7 cellular contexts compared by ENCODE assay signal in the genomic region with DNA sequence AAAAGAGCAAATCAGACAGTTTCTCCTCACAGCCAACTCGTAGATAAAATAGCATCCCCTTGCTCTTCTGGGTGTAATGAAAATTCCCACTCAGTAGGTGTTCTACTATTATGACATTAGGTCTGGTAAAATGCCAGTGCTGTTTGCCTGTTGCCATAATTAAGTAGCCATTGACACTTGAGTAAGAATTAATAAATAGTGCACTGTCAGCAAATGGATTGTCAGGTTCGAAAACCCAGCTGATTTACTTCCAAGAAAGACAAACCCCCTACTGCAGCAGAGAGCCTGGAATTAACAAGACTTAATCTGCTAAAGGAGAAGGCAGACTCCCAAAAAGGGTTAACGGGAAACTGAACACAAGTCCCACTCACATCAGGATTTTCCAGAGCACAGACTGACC.
DNase-seq lines count a peak whose midpoint lies in the region; ATAC-seq, FAIRE-seq and TF ChIP-seq lines count a peak whose summit lies in the region.
"Not testable (repeated sequence)": the region's sequence is repeated elsewhere in the genome, so short reads cannot be mapped to it uniquely, and the experiment has no call there.

No MANE protein-coding gene starts in this region.

- not testable (repeated sequence) for H3K9ac ChIP-seq in K562 (ENCODE audit: insufficient read depth in 1 of 2, low read depth in 2 of 2, low read length in 2 of 2); keratinocyte (ENCODE audit: control insufficient read depth, extremely low read depth, insufficient read depth, low read length); smooth muscle cell (ENCODE audit: low read depth)

- in situ Hi-C loops in K562 (cut with MboI), result not testable (repeated sequence)

- not testable (repeated sequence) for H3K79me2 ChIP-seq in K562 (ENCODE audit: control insufficient read depth, insufficient read depth, low read length); keratinocyte (ENCODE audit: control insufficient read depth, insufficient read depth, low read length); smooth muscle cell (ENCODE audit: low read depth)

- not testable (repeated sequence) for H3K4me3 ChIP-seq in K562; keratinocyte (ENCODE audit: control insufficient read depth in 2 of 3, extremely low read depth in 1 of 3, insufficient read depth in 2 of 3, low read depth in 1 of 3, low read length in 3 of 3); smooth muscle cell

- CTCF ChIA-PET in K562 (lab: Yijun Ruan, JAX; ENCODE audit: low intra/inter-chr PET ratio), result not testable (repeated sequence)

- not testable (repeated sequence) for H3F3A ChIP-seq in smooth muscle cell (ENCODE audit: low read depth)

- not testable (repeated sequence) for TF ChIP-seq POLR2A in GM12891 (IDR thresholded peaks at IDR 0.05; ENCODE audit: low read depth, low read length); K562 (conservative IDR thresholded peaks at IDR 0.05)

- H3K9me1 ChIP-seq in K562 (ENCODE audit: control insufficient read depth, insufficient read depth, low read length); keratinocyte (ENCODE audit: control insufficient read depth, extremely low read depth, insufficient read depth, low read length): not testable (repeated sequence)

- peak; percentile 91 for FAIRE-seq in GM12891 (lab: Jason Lieb, UNC)
- peak; percentile 81 for FAIRE-seq in GM18507 (lab: Jason Lieb, UNC)
- peak; percentile 29 for FAIRE-seq in RCC 7860 (lab: Jason Lieb, UNC)
- FAIRE-seq in K562 (lab: Jason Lieb, UNC), result not testable (repeated sequence)
- FAIRE-seq in colon (lab: Jason Lieb, UNC), result peak; percentile 75
- FAIRE-seq in keratinocyte (lab: Jason Lieb, UNC), result peak; percentile 39

- not testable (repeated sequence) for H2AFZ ChIP-seq in K562 (ENCODE audit: low read depth, low read length); keratinocyte (ENCODE audit: control insufficient read depth, low read length); smooth muscle cell (ENCODE audit: low read depth)

- H3K27me3 ChIP-seq in K562 (ENCODE audit: control insufficient read depth in 2 of 2, insufficient read depth in 2 of 2, low read length in 2 of 2); keratinocyte (ENCODE audit: control insufficient read depth, extremely low read depth, insufficient read depth, low read length); smooth muscle cell (ENCODE audit: low read depth): not testable (repeated sequence)

- not testable (repeated sequence) for ATAC-seq in K562

- intact Hi-C loops in K562 (cut with micrococcal nuclease), result not testable (repeated sequence)

- H3K4me2 ChIP-seq in K562 (ENCODE audit: insufficient read depth, low read length); keratinocyte (ENCODE audit: control insufficient read depth, extremely low read depth, insufficient read depth, low read depth, low read length); smooth muscle cell: not testable (repeated sequence)

- TF ChIP-seq EP300 in K562 (IDR thresholded peaks at IDR 0.05; ENCODE audit: low read length), result not testable (repeated sequence)

- H4K20me1 ChIP-seq in K562 (replicated peaks; ENCODE audit: control insufficient read depth, insufficient read depth, low read length); keratinocyte (ENCODE audit: control insufficient read depth, extremely low read depth, insufficient read depth, low read length); smooth muscle cell (ENCODE audit: low read depth): not testable (repeated sequence)

- not testable (repeated sequence) for H3K4me1 ChIP-seq in K562 (replicated peaks in 1 of 2; ENCODE audit: control insufficient read depth in 2 of 2, insufficient read depth in 2 of 2, low read length in 2 of 2); keratinocyte (ENCODE audit: control insufficient read depth, extremely low read depth, insufficient read depth, low read length); smooth muscle cell (ENCODE audit: low read depth)

- BruUV-seq in K562 (replicated peaks; lab: Mats Ljungman, UMichigan), result not testable (repeated sequence)

- dilution Hi-C loops in keratinocyte (cut with MboI; ENCODE audit: extremely low pct_ligation_motif_present, low sequenced_read_pairs), result not testable (repeated sequence)

- not testable (repeated sequence) for TF ChIP-seq RAD21 in K562 (CRISPR knock-in tag; conservative IDR thresholded peaks at IDR 0.05 in 1 of 2, IDR thresholded peaks at IDR 0.05 in 1 of 2)

- TF ChIP-seq CTCF in K562 (IDR thresholded peaks at IDR 0.05 in 2 of 3, conservative IDR thresholded peaks at IDR 0.05 in 1 of 3; ENCODE audit: insufficient read depth in 2 of 3, low read depth in 1 of 3, low read length in 3 of 3); keratinocyte (optimal IDR thresholded peaks at IDR 0.05 in 1 of 3, IDR thresholded peaks at IDR 0.05 in 1 of 3, conservative IDR thresholded peaks at IDR 0.05 in 1 of 3; ENCODE audit: extremely low read depth in 1 of 3, insufficient read depth in 2 of 3, low read length in 3 of 3); smooth muscle cell (IDR thresholded peaks at IDR 0.05; ENCODE audit: borderline replicate concordance, insufficient read depth, poor library complexity, severe bottlenecking): not testable (repeated sequence)

- 0% methylated on average over 3 of the region's 3 CpGs for WGBS in K562 (ENCODE audit: insufficient coverage, low coverage, missing lambda C conversion rate)
- WGBS in smooth muscle cell (ENCODE audit: low lambda C conversion rate), result 52% methylated on average over 3 of the region's 3 CpGs

- not testable (repeated sequence) for H3K36me3 ChIP-seq in K562 (ENCODE audit: control insufficient read depth, insufficient read depth, low read length); keratinocyte (ENCODE audit: control insufficient read depth in 2 of 2, extremely low read depth in 1 of 2, insufficient read depth in 2 of 2, low read length in 2 of 2); smooth muscle cell (ENCODE audit: low read depth)

- POLR2A ChIA-PET in K562 (lab: Yijun Ruan, JAX), result not testable (repeated sequence)

- not testable (repeated sequence) for H3K9me3 ChIP-seq in K562 (replicated peaks; ENCODE audit: control insufficient read depth, insufficient read depth, low read depth, low read length); keratinocyte (ENCODE audit: control insufficient read depth, low read depth, low read length); smooth muscle cell (replicated peaks; ENCODE audit: low read depth)

- not testable (repeated sequence) for DNase-seq in GM12891 (ENCODE audit: insufficient read length, low spot score); GM18507 (ENCODE audit: extremely low spot score, insufficient read length, low read depth); RCC 7860 (ENCODE audit: low spot score); K562 (ENCODE audit: extremely low read depth in 1 of 4, low spot score in 3 of 4); keratinocyte (ENCODE audit: low read depth, low spot score); smooth muscle cell (lab: John Stamatoyannopoulos, UW; ENCODE audit: unreplicated experiment)

- H3K27ac ChIP-seq in K562 (ENCODE audit: extremely low read depth, low read depth, low read length); keratinocyte (ENCODE audit: control insufficient read depth, insufficient read depth, low read length): not testable (repeated sequence)
- H3K27ac ChIP-seq in smooth muscle cell (ENCODE audit: low read depth), result peak overlapping the region; percentile 98

TF ChIP-seq in K562, 482 proteins besides CTCF, POLR2A, EP300 and RAD21:
- peak; percentile 51 for TF ChIP-seq MAFK (IDR thresholded peaks at IDR 0.05; ENCODE audit: low read length)
- TF ChIP-seq ZNF316 (IDR thresholded peaks at IDR 0.05), result peak; percentile 41; the same call in 1 of the 2 replicates
- TF ChIP-seq C11orf30 (IDR thresholded peaks at IDR 0.05; ENCODE audit: low read depth), result peak; percentile 40; the same call in 1 of the 2 replicates
